Comparison of ENCODE assay signal across 12 cellular contexts in the genomic region with DNA sequence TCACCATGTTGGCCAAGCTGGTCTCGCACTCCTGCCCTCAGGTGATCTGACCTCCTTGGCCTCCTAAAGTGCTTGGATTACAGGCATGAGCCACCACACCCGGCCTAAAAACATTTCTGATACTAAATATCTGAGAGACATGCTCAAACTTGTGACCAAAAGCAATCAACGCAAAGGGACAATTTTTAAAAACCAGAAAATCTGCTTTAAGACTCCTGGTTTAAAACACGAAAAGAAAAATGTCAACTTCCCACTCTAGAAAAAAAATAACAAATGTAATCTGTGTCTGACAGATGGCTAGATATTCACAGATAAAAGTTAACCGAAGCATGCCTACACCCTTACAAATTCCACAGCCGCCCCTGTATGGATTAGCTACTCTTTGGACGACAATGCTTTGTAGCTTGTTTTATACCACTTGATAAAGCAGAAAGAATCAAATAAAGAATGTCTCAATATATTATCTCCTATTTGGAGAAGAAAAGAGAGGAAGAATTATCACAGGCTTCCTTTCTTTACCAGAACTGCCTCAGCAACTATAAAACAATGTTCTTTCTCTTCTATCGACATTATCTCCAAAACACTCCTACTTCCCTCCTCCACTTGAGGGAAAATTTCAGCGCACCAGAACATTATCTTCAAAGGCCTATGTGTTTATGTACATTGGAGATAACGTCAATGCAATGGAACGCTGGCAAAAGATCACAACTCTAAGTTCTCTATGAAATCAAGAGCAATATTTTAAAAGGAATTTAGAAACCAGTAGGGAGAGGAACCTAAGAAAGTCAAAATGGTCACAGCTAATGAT. TPM values are rescaled to one million over a fixed set of nuclear protein-coding genes. Genes with fewer than 3 reads are reported as not detected.
DNase-seq lines count a peak whose midpoint lies in the region; FAIRE-seq and TF ChIP-seq lines count a peak whose summit lies in the region.
"Had no signal": no experiment of that assay in that cellular context is flagged by ENCODE, and none has a peak within 500 bp of the region (broad histone marks: within the 10 kb centered on the region; RNA-seq: fewer than 3 reads in every experiment).

No MANE protein-coding gene starts in this region.

- peak overlapping the region; percentile 44 for H3K4me2 ChIP-seq in endothelial cell of umbilical vein (ENCODE audit: insufficient read depth, low read length)

- H4K20me1 ChIP-seq in endothelial cell of umbilical vein (replicated peaks; ENCODE audit: control insufficient read depth, extremely low read depth, insufficient read depth, low read length) = no peaks in the 10 kb centered on the region

- TF ChIP-seq CTCF in C4-2B (conservative IDR thresholded peaks at IDR 0.05) (no peak), Peyer's patch (IDR thresholded peaks at IDR 0.05) (no peak), endothelial cell of umbilical vein (IDR thresholded peaks at IDR 0.05; ENCODE audit: extremely low read depth in 1 of 2, insufficient read depth in 1 of 2, low read depth in 1 of 2, low read length in 2 of 2) (no peak), GM10248 (IDR thresholded peaks at IDR 0.05; ENCODE audit: control extremely low read depth, extremely low read depth, low read depth, missing control alignments) (no peak), thyroid gland (IDR thresholded peaks at IDR 0.05) (no peak)

- no peaks in the 10 kb centered on the region for H3K9me3 ChIP-seq in Peyer's patch
- H3K9me3 ChIP-seq in endothelial cell of umbilical vein (replicated peaks; ENCODE audit: control insufficient read depth, insufficient read depth, low read length) = no peaks in the 10 kb centered on the region
- H3K9me3 ChIP-seq in thyroid gland = no peaks in the 10 kb centered on the region
- H3K9me3 ChIP-seq: BE2C, HAP-1 had no signal

- H2AFZ ChIP-seq in endothelial cell of umbilical vein (ENCODE audit: low read depth, low read length) = no peak overlapping the region

- CTCF ChIA-PET in endothelial cell of umbilical vein (lab: Charles Lee) (interaction anchor here (1.1 to 1.7 kb wide), 2 partner anchors 25 to 27 kb away, joined by 4 read pairs; no protein-coding TSS in a partner anchor), GM10248 (lab: Yijun Ruan, JAX) (interaction anchor here (1.3 kb wide), 1 partner anchor 9 kb away, joined by 3 read pairs; no protein-coding TSS in a partner anchor)

- H3K27me3 ChIP-seq in Peyer's patch (no peaks in the 10 kb centered on the region), endothelial cell of umbilical vein (ENCODE audit: control insufficient read depth in 2 of 2, insufficient read depth in 2 of 2, low read length in 2 of 2) (no peaks in the 10 kb centered on the region), thyroid gland (no peaks in the 10 kb centered on the region)
- H3K27me3 ChIP-seq: BE2C had no signal

- H3K27ac ChIP-seq in C4-2B = peak overlapping the region; percentile 48; the same call in 1 of the 2 replicates
- peak overlapping the region in 3 of 4 donors; percentile 4 to 43 (median 20) for H3K27ac ChIP-seq in Peyer's patch
- peak overlapping the region; percentile 3 for H3K27ac ChIP-seq in endothelial cell of umbilical vein (ENCODE audit: insufficient read depth, low read depth, low read length)
- no peak overlapping the region for H3K27ac ChIP-seq in thyroid gland

- H3K4me3 ChIP-seq in Peyer's patch = no peak overlapping the region
- H3K4me3 ChIP-seq in endothelial cell of umbilical vein (replicated peaks in 1 of 3; ENCODE audit: insufficient read depth in 1 of 3, low read depth in 1 of 3, low read length in 3 of 3) = no peak overlapping the region
- no peak overlapping the region for H3K4me3 ChIP-seq in thyroid gland (replicated peaks in 1 of 3)
- H3K4me3 ChIP-seq: HAP-1 had no signal

- H3K36me3 ChIP-seq in Peyer's patch = peaks cover 0 to 40% (median 0%) of the 10 kb centered on the region in 3 donors
- H3K36me3 ChIP-seq in endothelial cell of umbilical vein (ENCODE audit: control insufficient read depth in 2 of 2, extremely low read depth in 1 of 2, insufficient read depth in 2 of 2, low read length in 2 of 2) = no peaks in the 10 kb centered on the region
- peaks cover 0 to 5% of the 10 kb centered on the region in 2 donors for H3K36me3 ChIP-seq in thyroid gland
- H3K36me3 ChIP-seq: BE2C had no signal

- no peak overlapping the region for H3K9ac ChIP-seq in endothelial cell of umbilical vein (replicated peaks; ENCODE audit: extremely low read depth, insufficient read depth, low read length)

- DNase-seq in Peyer's patch (no peak), endothelial cell of umbilical vein (ENCODE audit: low read depth, low spot score) (peak; percentile 86), mucosa of gallbladder (ENCODE audit: low spot score) (peak; percentile 40), GM10248 (ENCODE audit: extremely low spot score) (no peak), thyroid gland (no peak), cortex of kidney (lab: John Stamatoyannopoulos, UW) (no peak), pons (ENCODE audit: low spot score) (no peak)
- DNase-seq: BE2C, NCI-H2171 treated with DMSO at 0.1 percent for 48 hours had no signal

- WGBS in thyroid gland, 2 donors = 83% methylated on average over 11 of the region's 11 CpGs

- H3K79me2 ChIP-seq in endothelial cell of umbilical vein (ENCODE audit: control insufficient read depth, insufficient read depth, low read length) = no peaks in the 10 kb centered on the region

- no peak for TF ChIP-seq POLR2A in Peyer's patch (IDR thresholded peaks at IDR 0.05)
- no peak for TF ChIP-seq POLR2A in endothelial cell of umbilical vein (IDR thresholded peaks at IDR 0.05; ENCODE audit: low read depth, low read length)
- no peak for TF ChIP-seq POLR2A in thyroid gland (IDR thresholded peaks at IDR 0.05)

- intact Hi-C loops in endothelial cell of umbilical vein (cut with micrococcal nuclease) (no loop called here), thyroid gland (cut with DNase I) (no loop called here)

- no peak for FAIRE-seq in endothelial cell of umbilical vein (lab: Jason Lieb, UNC)
- FAIRE-seq: TTC549 had no signal

- BruUV-seq in endothelial cell of umbilical vein (replicated peaks; lab: Mats Ljungman, UMichigan) = no TSS peak

- POLR2A ChIA-PET in endothelial cell of umbilical vein (lab: Charles Lee) = no interaction called here
- POLR2A ChIA-PET in GM10248 (lab: Yijun Ruan, JAX) = no interaction called here

- dilution Hi-C loops in endothelial cell of umbilical vein (cut with MboI; ENCODE audit: extremely low pct_ligation_motif_present, low sequenced_read_pairs) = no loop called here

- no peaks in the 10 kb centered on the region for H3K9me1 ChIP-seq in endothelial cell of umbilical vein (replicated peaks; ENCODE audit: control insufficient read depth, extremely low read depth, insufficient read depth, low read length)

- H3K4me1 ChIP-seq in Peyer's patch = peaks cover 0 to 28% (median 0%) of the 10 kb centered on the region in 4 donors
- H3K4me1 ChIP-seq in endothelial cell of umbilical vein (ENCODE audit: control insufficient read depth, extremely low read depth, insufficient read depth, low read length) = peaks cover 15% of the 10 kb centered on the region
- H3K4me1 ChIP-seq in thyroid gland = no peaks in the 10 kb centered on the region
- H3K4me1 ChIP-seq: BE2C, HAP-1 had no signal

TF ChIP-seq in endothelial cell of umbilical vein, 7 proteins besides CTCF, POLR2A, EP300 and RAD21:
- TF ChIP-seq MAX (IDR thresholded peaks at IDR 0.05; ENCODE audit: insufficient read depth, insufficient read length) (no peak), MYC (IDR thresholded peaks at IDR 0.05; ENCODE audit: low read depth, low read length) (no peak), FOS (IDR thresholded peaks at IDR 0.05; ENCODE audit: borderline replicate concordance, insufficient read depth, low read length) (no peak), EZH2 (IDR thresholded peaks at IDR 0.05; ENCODE audit: borderline replicate concordance, low read depth, low read length, severe bottlenecking) (no peak), POLR2AphosphoS5 (IDR thresholded peaks at IDR 0.05; ENCODE audit: insufficient read depth, low read depth, low read length) (no peak), GATA2 (IDR thresholded peaks at IDR 0.05; ENCODE audit: insufficient read depth, insufficient read length, low read depth, low read length) (no peak), JUN (IDR thresholded peaks at IDR 0.05; ENCODE audit: borderline replicate concordance, insufficient read depth, insufficient read length, low read depth) (no peak)

RNA-seq across cellular contexts. Expression of gene CEMIP2, which starts 26.3 kb away (rescaled TPM):
- 100 to 1,000 TPM in 3 of 4 donors, 10 to 100 TPM in 1; 79.2 to 243 (median 215) TPM for total RNA-seq in Peyer's patch
- total RNA-seq in endothelial cell of umbilical vein = 44.3 and 47.5 TPM in 2 replicates
- polyA plus RNA-seq in endothelial cell of umbilical vein = 41.6 and 53.8 TPM in 2 replicates
- polyA plus RNA-seq in endothelial cell of umbilical vein (2011; cell fraction: cytosol; rRNA removed) = 38.6 and 44.3 TPM in 2 replicates
- 53.3 and 65.5 TPM in 2 replicates for polyA plus RNA-seq in endothelial cell of umbilical vein (2011; cell fraction: nucleus; rRNA removed)
- polyA plus RNA-seq in endothelial cell of umbilical vein (2012) = 49.7 and 51.9 TPM in 2 replicates
- 180 and 219 TPM in 2 replicates for polyA minus RNA-seq in endothelial cell of umbilical vein
- 17.1 TPM for polyA minus RNA-seq in endothelial cell of umbilical vein (2011; cell fraction: cytosol; rRNA and poly(A)+ RNA removed)
- 127 and 203 TPM in 2 replicates for polyA minus RNA-seq in endothelial cell of umbilical vein (2011; cell fraction: nucleus; rRNA and poly(A)+ RNA removed)
- 103 TPM for total RNA-seq in mucosa of gallbladder
- 100 to 1,000 TPM in 1 of 4 donors, 10 to 100 TPM in 3; 29.6 to 111 (median 34.0) TPM for total RNA-seq in thyroid gland

Comparison
In these comparisons a context has a peak if more than half of its experiments do, and no peak if none do; other contexts are left out.
1. H3K27ac ChIP-seq: peak in C4-2B (single experiment), Peyer's patch (3 of 4) and endothelial cell of umbilical vein (single experiment); none in thyroid gland (0 of 3).
2. DNase-seq: peak in endothelial cell of umbilical vein (single experiment) and mucosa of gallbladder (single experiment); none in Peyer's patch (0 of 3), GM10248 (single experiment), thyroid gland (0 of 2), cortex of kidney (single experiment) and pons (single experiment).